Comparison of ENCODE assay signal across 8 cellular contexts in genomic region chr5:141001466-141001853, GRCh38. TPM values are rescaled to one million over a fixed set of nuclear protein-coding genes. Genes with fewer than 3 reads are reported as not detected.
DNase-seq lines count a peak whose midpoint lies in the region; ATAC-seq and TF ChIP-seq lines count a peak whose summit lies in the region.
"Had no signal": no experiment of that assay in that cellular context is flagged by ENCODE, and none has a peak within 500 bp of the region (broad histone marks: within the 10 kb centered on the region; RNA-seq: fewer than 3 reads in every experiment).

No MANE protein-coding gene starts in this region.

- H3K27me3 ChIP-seq in RWPE2 (ENCODE audit: insufficient read depth, poor library complexity, severe bottlenecking) (no peaks in the 10 kb centered on the region), spleen (replicated peaks in 1 of 7) (peaks cover 0 to 53% (median 4%) of the 10 kb centered on the region in 7 donors)

- peak; percentile 75 for DNase-seq in HPDE6-E6E7 (ENCODE audit: extremely low spot score)
- peak; percentile 93 for DNase-seq in RWPE2 (ENCODE audit: low spot score)
- peak; percentile 48 for DNase-seq in glutamatergic neuron
- no peak for DNase-seq in spleen
- no peak for DNase-seq in stimulated activated naive B cell treated with anti-CD40 and anti-IgM and Interleukin-4, amounts not matched to agents 10 μg/mL and 1 μg/mL and 100 μg/mL, for 72 hours
- no peak for DNase-seq in natural killer cell
- DNase-seq in cortex of kidney (lab: John Stamatoyannopoulos, UW): no peak

- ATAC-seq in RWPE2 (ENCODE audit: low read depth) (peak; percentile 43), natural killer cell (no peak)
- no peak for ATAC-seq in stimulated activated naive B cell treated with anti-CD40 and anti-IgM and Interleukin-4, amounts not matched to agents 10 μg/mL and 1 μg/mL and 100 μg/mL, for 72 hours (replicated peaks)

- H3K4me3 ChIP-seq in RWPE2 (ENCODE audit: severe bottlenecking): peak overlapping the region; percentile 23
- peak overlapping the region in 3 of 8 donors; percentile 5 to 51 (median 23) for H3K4me3 ChIP-seq in spleen

- H3K9me3 ChIP-seq in RWPE2 (ENCODE audit: severe bottlenecking) (no peaks in the 10 kb centered on the region), spleen (peaks cover 0 to 4% (median 0%) of the 10 kb centered on the region in 8 donors)

- H3K4me1 ChIP-seq in RWPE2 (ENCODE audit: insufficient read depth, poor library complexity, severe bottlenecking): peaks cover 38% of the 10 kb centered on the region
- H3K4me1 ChIP-seq in spleen: peaks cover 0 to 16% (median 2%) of the 10 kb centered on the region in 6 donors

- H3K36me3 Mint-ChIP-seq in glutamatergic neuron (ENCODE audit: unreplicated experiment) (no peaks in the 10 kb centered on the region), natural killer cell (peaks cover 7% of the 10 kb centered on the region)
- no peaks in the 10 kb centered on the region for H3K36me3 Mint-ChIP-seq in stimulated activated naive B cell treated with anti-CD40 and anti-IgM and Interleukin-4, amounts not matched to agents 10 μg/mL and 1 μg/mL and 100 μg/mL, for 72 hours

- TF ChIP-seq CTCF in RWPE2 (IDR thresholded peaks at IDR 0.05; ENCODE audit: poor library complexity, severe bottlenecking) (no peak), glutamatergic neuron (IDR thresholded peaks at IDR 0.05; ENCODE audit: partially characterized antibody, unreplicated experiment) (no peak), spleen (IDR thresholded peaks at IDR 0.05 in 8 of 11, conservative IDR thresholded peaks at IDR 0.05 in 3 of 11) (no peak), natural killer cell (IDR thresholded peaks at IDR 0.05) (no peak)

- no peaks in the 10 kb centered on the region for H3K36me3 ChIP-seq in RWPE2 (ENCODE audit: low read depth)
- H3K36me3 ChIP-seq in spleen: no peaks in the 10 kb centered on the region

- no peak for TF ChIP-seq POLR2A in spleen (IDR thresholded peaks at IDR 0.05)

- WGBS in spleen, 5 donors: 3 to 9% (median 6%) methylated on average over 9 of the region's 9 CpGs

- peak overlapping the region; percentile 97 for H3K27ac ChIP-seq in RWPE2 (ENCODE audit: poor library complexity, severe bottlenecking)
- peak overlapping the region in 6 of 8 donors; percentile 43 to 66 (median 55) for H3K27ac ChIP-seq in spleen
- H3K27ac ChIP-seq: KMS-11 had no signal

- intact Hi-C loops in spleen (cut with DNase I; ENCODE audit: low total_unique reads): no loop called here
- intact Hi-C loops in natural killer cell (cut with micrococcal nuclease): no loop called here

- H3K4me3 Mint-ChIP-seq in glutamatergic neuron (ENCODE audit: unreplicated experiment) (peak overlapping the region; percentile 95), natural killer cell (no peak overlapping the region)
- no peak overlapping the region for H3K4me3 Mint-ChIP-seq in stimulated activated naive B cell treated with anti-CD40 and anti-IgM and Interleukin-4, amounts not matched to agents 10 μg/mL and 1 μg/mL and 100 μg/mL, for 72 hours

- H3K27ac Mint-ChIP-seq in glutamatergic neuron (ENCODE audit: unreplicated experiment) (peak overlapping the region; percentile 97), natural killer cell (no peak overlapping the region)
- H3K27ac Mint-ChIP-seq in stimulated activated naive B cell treated with anti-CD40 and anti-IgM and Interleukin-4, amounts not matched to agents 10 μg/mL and 1 μg/mL and 100 μg/mL, for 72 hours: no peak overlapping the region

- H3K27me3 Mint-ChIP-seq in glutamatergic neuron (ENCODE audit: unreplicated experiment) (no peaks in the 10 kb centered on the region), natural killer cell (ENCODE audit: low read depth in 2 of 2) (peaks cover 11 to 17% of the 10 kb centered on the region in 2 donors)
- peaks cover 22 to 27% of the 10 kb centered on the region in 2 donors for H3K27me3 Mint-ChIP-seq in stimulated activated naive B cell treated with anti-CD40 and anti-IgM and Interleukin-4, amounts not matched to agents 10 μg/mL and 1 μg/mL and 100 μg/mL, for 72 hours

- H3K4me1 Mint-ChIP-seq in glutamatergic neuron (ENCODE audit: low read depth, unreplicated experiment) (peaks cover 13% of the 10 kb centered on the region), natural killer cell (no peaks in the 10 kb centered on the region)
- peaks cover 3 to 8% of the 10 kb centered on the region in 2 donors for H3K4me1 Mint-ChIP-seq in stimulated activated naive B cell treated with anti-CD40 and anti-IgM and Interleukin-4, amounts not matched to agents 10 μg/mL and 1 μg/mL and 100 μg/mL, for 72 hours

- H3K9me3 Mint-ChIP-seq in glutamatergic neuron (ENCODE audit: unreplicated experiment) (no peaks in the 10 kb centered on the region), natural killer cell (peaks cover 7 to 9% of the 10 kb centered on the region in 2 donors)
- no peaks in the 10 kb centered on the region for H3K9me3 Mint-ChIP-seq in stimulated activated naive B cell treated with anti-CD40 and anti-IgM and Interleukin-4, amounts not matched to agents 10 μg/mL and 1 μg/mL and 100 μg/mL, for 72 hours

RNA-seq across cellular contexts. Expression of gene PCDHAC2, which starts 35.2 kb away (rescaled TPM):
- total RNA-seq in glutamatergic neuron (ENCODE audit: unreplicated experiment): 6.0 TPM
- total RNA-seq in spleen: 1 to 10 TPM; 1.5 to 7.9 (median 3.9) TPM
- under 1 TPM; 0.15 to 0.26 (median 0.17) TPM for polyA plus RNA-seq in spleen
- not detected for total RNA-seq in natural killer cell

RNA-seq across cellular contexts. Expression of gene PCDHB1, which starts 49.7 kb away (rescaled TPM):
- total RNA-seq in glutamatergic neuron (ENCODE audit: unreplicated experiment): not detected
- total RNA-seq in spleen: not detected
- not detected for polyA plus RNA-seq in spleen
- total RNA-seq in natural killer cell: not detected

Comparison
In these comparisons a context has a peak if more than half of its experiments do, and no peak if none do; other contexts are left out.
1. DNase-seq: peak in HPDE6-E6E7 (single experiment), RWPE2 (single experiment) and glutamatergic neuron (single experiment); none in spleen (single experiment), stimulated activated naive B cell treated with anti-CD40 and anti-IgM and Interleukin-4, amounts not matched to agents 10 μg/mL and 1 μg/mL and 100 μg/mL, for 72 hours (single experiment), natural killer cell (single experiment) and cortex of kidney (single experiment).